ENCODE assay signal across 1 cellular context in genomic region chr7:128788446-128789412, GRCh38.
TF ChIP-seq lines count a peak whose summit lies in the region.

No MANE protein-coding gene starts in this region.

TF ChIP-seq in GM23338, 12 proteins besides CTCF, POLR2A, EP300 and RAD21 (continued from another document):
- no peak for TF ChIP-seq REST (IDR thresholded peaks at IDR 0.05; ENCODE audit: unreplicated experiment)
- no peak for TF ChIP-seq ZNF462 (CRISPR knock-in tag; IDR thresholded peaks at IDR 0.05)
- no peak for TF ChIP-seq ZNF331 (CRISPR knock-in tag; IDR thresholded peaks at IDR 0.05; ENCODE audit: low read depth)
- TF ChIP-seq NANOG (IDR thresholded peaks at IDR 0.05; ENCODE audit: borderline replicate concordance), result no peak
